In genomic region chr2:38936516-38936915, GRCh38 we compare ENCODE assay signal across 3 cellular contexts. TPM values are rescaled to one million over a fixed set of nuclear protein-coding genes. Genes with fewer than 3 reads are reported as not detected.
"Had no signal": no experiment of that assay in that cellular context is flagged by ENCODE, and none has a peak within 500 bp of the region (broad histone marks: within the 10 kb centered on the region; RNA-seq: fewer than 3 reads in every experiment).

No MANE protein-coding gene starts in this region.

RNA-seq across cellular contexts. Expression of gene ARHGEF33, which starts 46.8 kb away (rescaled TPM):
- total RNA-seq: SJCRH30, SJSA1, SK-MEL-5 had no signal
